In the genomic region with DNA sequence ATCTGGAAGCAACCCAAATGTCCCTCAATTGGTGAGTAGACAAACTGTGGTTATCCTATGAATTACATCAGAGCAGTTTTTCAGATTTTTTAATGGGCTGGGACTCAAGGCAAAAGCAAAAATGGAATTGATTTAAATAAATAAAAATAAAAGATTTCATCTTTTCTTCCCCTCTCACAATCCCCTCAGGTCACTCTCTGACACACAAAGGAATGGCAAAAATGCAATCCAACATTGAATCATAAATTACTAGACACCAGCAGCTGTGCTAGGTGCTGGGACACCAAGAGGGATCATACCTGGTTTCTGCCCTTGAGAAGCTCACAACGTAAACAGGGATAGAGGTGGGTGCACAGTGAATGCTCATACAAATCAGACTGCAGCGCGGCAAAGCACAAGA, we compare ENCODE assay signal across 1 cellular context.
TF ChIP-seq lines count a peak whose summit lies in the region.

No MANE protein-coding gene starts in this region.

TF ChIP-seq in H1, 55 proteins besides CTCF, POLR2A, EP300 and RAD21:
- TF ChIP-seq POU5F1 (IDR thresholded peaks at IDR 0.05; ENCODE audit: low read depth, low read length) (no peak), RNF2 (IDR thresholded peaks at IDR 0.05; ENCODE audit: borderline replicate concordance, low read depth, low read length, missing control alignments, poor library complexity, severe bottlenecking) (no peak), SUZ12 (IDR thresholded peaks at IDR 0.05; ENCODE audit: low read length) (no peak), MAFK (IDR thresholded peaks at IDR 0.05; ENCODE audit: low read depth, low read length) (no peak), TCF12 (IDR thresholded peaks at IDR 0.05; ENCODE audit: low read depth, low read length) (no peak), BRCA1 (IDR thresholded peaks at IDR 0.05; ENCODE audit: low read depth, low read length) (no peak), RFX5 (IDR thresholded peaks at IDR 0.05; ENCODE audit: borderline replicate concordance, low read depth, low read length) (no peak), ZNF274 (IDR thresholded peaks at IDR 0.05; ENCODE audit: borderline replicate concordance, extremely low read depth, low read length) (no peak), GTF2F1 (IDR thresholded peaks at IDR 0.05; ENCODE audit: borderline replicate concordance, low read depth, low read length) (no peak), JUND (IDR thresholded peaks at IDR 0.05; ENCODE audit: low read length) (no peak), JUN (IDR thresholded peaks at IDR 0.05; ENCODE audit: low read depth, low read length) (no peak), CBX8 (IDR thresholded peaks at IDR 0.05; ENCODE audit: borderline replicate concordance, low read depth, low read length) (no peak), NANOG (IDR thresholded peaks at IDR 0.05; ENCODE audit: insufficient read depth, low read depth, low read length, poor library complexity, severe bottlenecking) (no peak), CREB1 (IDR thresholded peaks at IDR 0.05) (no peak), SP4 (IDR thresholded peaks at IDR 0.05; ENCODE audit: low read length) (no peak), KDM5A (IDR thresholded peaks at IDR 0.05; ENCODE audit: low read length) (no peak), EGR1 (IDR thresholded peaks at IDR 0.05; ENCODE audit: borderline replicate concordance, low read depth, low read length) (no peak), EZH2 (IDR thresholded peaks at IDR 0.05; ENCODE audit: low read depth, low read length, severe bottlenecking) (no peak)
